ENCODE assay signal across 1 cellular context in the genomic region with DNA sequence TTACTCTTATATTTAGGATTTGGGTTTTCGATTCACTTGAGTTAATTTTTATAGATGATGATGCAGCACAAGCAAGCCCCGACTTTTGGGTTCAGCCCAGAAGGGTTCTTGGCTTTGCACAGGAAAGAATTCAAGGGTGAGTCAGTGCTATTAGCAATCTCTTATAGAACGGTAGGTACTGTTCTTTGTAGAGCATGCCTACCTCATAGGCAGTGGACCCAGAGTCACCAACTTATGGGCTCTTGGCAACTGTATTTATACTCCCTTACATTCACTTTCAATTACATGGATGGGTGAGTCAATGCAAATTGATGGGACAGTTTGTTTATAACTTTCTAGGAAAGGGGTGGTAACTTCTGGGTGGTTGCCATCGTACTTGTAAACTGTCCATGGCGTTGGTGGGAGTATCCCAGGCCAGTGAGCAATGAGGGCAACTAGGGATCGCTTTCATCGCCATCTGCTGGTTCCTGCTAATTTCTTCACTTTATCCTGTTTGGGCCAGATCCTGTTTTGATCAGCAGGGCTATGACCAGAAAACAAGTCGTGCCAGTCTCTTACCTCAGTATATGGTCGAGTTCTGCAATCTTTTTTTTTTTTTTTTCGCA.
TF ChIP-seq lines count a peak whose summit lies in the region.

No MANE protein-coding gene starts in this region.

TF ChIP-seq in K562, 482 proteins besides CTCF, POLR2A, EP300 and RAD21 (continued from another document):
- TF ChIP-seq SIN3A (IDR thresholded peaks at IDR 0.05; ENCODE audit: borderline replicate concordance in 2 of 2, control insufficient read depth in 1 of 2, low read depth in 2 of 2, low read length in 2 of 2), result no peak
- no peak for TF ChIP-seq HIVEP1 (CRISPR knock-in tag; IDR thresholded peaks at IDR 0.05)
- TF ChIP-seq ZNF778 (CRISPR knock-in tag; IDR thresholded peaks at IDR 0.05), result no peak
